Comparison of ENCODE assay signal across 3 cellular contexts in the genomic region with DNA sequence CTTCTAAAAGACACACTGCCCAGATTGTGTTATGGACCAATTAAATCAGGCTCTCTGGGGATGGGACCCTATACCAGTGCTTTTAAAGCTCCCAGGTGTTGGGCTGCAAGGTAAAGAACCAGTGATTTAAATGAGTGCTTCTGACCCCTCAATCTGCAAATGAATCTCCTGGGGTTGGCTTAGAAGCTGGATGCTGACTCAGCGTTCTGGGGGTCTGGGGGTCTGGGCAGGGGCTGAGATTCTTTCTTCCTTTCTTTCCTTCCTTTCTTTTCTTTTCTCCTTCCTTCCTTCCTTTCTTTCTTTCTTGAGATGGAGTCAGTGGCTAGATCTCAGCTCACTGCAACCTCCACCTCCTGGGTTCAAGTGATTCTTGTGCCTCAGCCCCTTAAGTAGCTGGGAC.
TF ChIP-seq lines count a peak whose summit lies in the region.

No MANE protein-coding gene starts in this region.

TF ChIP-seq in HEK293, 187 proteins besides CTCF, POLR2A, EP300 and RAD21:
- no peak for TF ChIP-seq MEIS1 (CRISPR knock-in tag; IDR thresholded peaks at IDR 0.05; ENCODE audit: borderline replicate concordance)
- TF ChIP-seq ZNF366 (tag by site-specific recombination; conservative IDR thresholded peaks at IDR 0.05), result peak; percentile 39; the same call in 1 of the 2 replicates
TF ChIP-seq in HEK293: peak in this region for 1.

TF ChIP-seq in K562, 482 proteins besides CTCF, POLR2A, EP300 and RAD21 (continues in another document):
- TF ChIP-seq C11orf30 (IDR thresholded peaks at IDR 0.05; ENCODE audit: low read depth) (peak; percentile 75), MAFK (IDR thresholded peaks at IDR 0.05; ENCODE audit: low read length) (peak; percentile 83), BCOR (IDR thresholded peaks at IDR 0.05) (no peak), KAT8 (IDR thresholded peaks at IDR 0.05; ENCODE audit: low read depth) (no peak), MAFF (IDR thresholded peaks at IDR 0.05; ENCODE audit: low read length) (peak; percentile 75), ZNF696 (CRISPR knock-in tag; conservative IDR thresholded peaks at IDR 0.05) (no peak), ZFP30 (CRISPR knock-in tag; IDR thresholded peaks at IDR 0.05; ENCODE audit: borderline replicate concordance) (no peak), ZKSCAN1 (IDR thresholded peaks at IDR 0.05; ENCODE audit: low read depth, low read length) (no peak), MCM5 (IDR thresholded peaks at IDR 0.05; ENCODE audit: low read depth) (no peak), RBM39 (optimal IDR thresholded peaks at IDR 0.05; ENCODE audit: low read depth, low read length) (no peak), BRCA1 (IDR thresholded peaks at IDR 0.05) (no peak), BRCA1 (CRISPR knock-in tag; IDR thresholded peaks at IDR 0.05) (no peak), RBM34 (IDR thresholded peaks at IDR 0.05; ENCODE audit: borderline replicate concordance, insufficient read depth, low read length) (no peak), PYGO2 (tag; IDR thresholded peaks at IDR 0.05) (no peak), MAFG (tag; conservative IDR thresholded peaks at IDR 0.05) (peak; percentile 65), TBL1XR1 (IDR thresholded peaks at IDR 0.05; ENCODE audit: low read length in 2 of 2) (no peak), PTRF (tag; IDR thresholded peaks at IDR 0.05) (no peak), CBFA2T2 (conservative IDR thresholded peaks at IDR 0.05) (no peak), ZNF316 (IDR thresholded peaks at IDR 0.05) (peak; percentile 84), ELK1 (CRISPR knock-in tag; IDR thresholded peaks at IDR 0.05) (no peak)
- TF ChIP-seq, protein P1, sequence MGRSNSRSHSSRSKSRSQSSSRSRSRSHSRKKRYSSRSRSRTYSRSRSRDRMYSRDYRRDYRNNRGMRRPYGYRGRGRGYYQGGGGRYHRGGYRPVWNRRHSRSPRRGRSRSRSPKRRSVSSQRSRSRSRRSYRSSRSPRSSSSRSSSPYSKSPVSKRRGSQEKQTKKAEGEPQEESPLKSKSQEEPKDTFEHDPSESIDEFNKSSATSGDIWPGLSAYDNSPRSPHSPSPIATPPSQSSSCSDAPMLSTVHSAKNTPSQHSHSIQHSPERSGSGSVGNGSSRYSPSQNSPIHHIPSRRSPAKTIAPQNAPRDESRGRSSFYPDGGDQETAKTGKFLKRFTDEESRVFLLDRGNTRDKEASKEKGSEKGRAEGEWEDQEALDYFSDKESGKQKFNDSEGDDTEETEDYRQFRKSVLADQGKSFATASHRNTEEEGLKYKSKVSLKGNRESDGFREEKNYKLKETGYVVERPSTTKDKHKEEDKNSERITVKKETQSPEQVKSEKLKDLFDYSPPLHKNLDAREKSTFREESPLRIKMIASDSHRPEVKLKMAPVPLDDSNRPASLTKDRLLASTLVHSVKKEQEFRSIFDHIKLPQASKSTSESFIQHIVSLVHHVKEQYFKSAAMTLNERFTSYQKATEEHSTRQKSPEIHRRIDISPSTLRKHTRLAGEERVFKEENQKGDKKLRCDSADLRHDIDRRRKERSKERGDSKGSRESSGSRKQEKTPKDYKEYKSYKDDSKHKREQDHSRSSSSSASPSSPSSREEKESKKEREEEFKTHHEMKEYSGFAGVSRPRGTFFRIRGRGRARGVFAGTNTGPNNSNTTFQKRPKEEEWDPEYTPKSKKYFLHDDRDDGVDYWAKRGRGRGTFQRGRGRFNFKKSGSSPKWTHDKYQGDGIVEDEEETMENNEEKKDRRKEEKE (IDR thresholded peaks at IDR 0.05; ENCODE audit: borderline replicate concordance in 1 of 2, control insufficient read depth in 1 of 2, low read depth in 2 of 2, low read length in 1 of 2), result no peak
- TF ChIP-seq, protein P2, sequence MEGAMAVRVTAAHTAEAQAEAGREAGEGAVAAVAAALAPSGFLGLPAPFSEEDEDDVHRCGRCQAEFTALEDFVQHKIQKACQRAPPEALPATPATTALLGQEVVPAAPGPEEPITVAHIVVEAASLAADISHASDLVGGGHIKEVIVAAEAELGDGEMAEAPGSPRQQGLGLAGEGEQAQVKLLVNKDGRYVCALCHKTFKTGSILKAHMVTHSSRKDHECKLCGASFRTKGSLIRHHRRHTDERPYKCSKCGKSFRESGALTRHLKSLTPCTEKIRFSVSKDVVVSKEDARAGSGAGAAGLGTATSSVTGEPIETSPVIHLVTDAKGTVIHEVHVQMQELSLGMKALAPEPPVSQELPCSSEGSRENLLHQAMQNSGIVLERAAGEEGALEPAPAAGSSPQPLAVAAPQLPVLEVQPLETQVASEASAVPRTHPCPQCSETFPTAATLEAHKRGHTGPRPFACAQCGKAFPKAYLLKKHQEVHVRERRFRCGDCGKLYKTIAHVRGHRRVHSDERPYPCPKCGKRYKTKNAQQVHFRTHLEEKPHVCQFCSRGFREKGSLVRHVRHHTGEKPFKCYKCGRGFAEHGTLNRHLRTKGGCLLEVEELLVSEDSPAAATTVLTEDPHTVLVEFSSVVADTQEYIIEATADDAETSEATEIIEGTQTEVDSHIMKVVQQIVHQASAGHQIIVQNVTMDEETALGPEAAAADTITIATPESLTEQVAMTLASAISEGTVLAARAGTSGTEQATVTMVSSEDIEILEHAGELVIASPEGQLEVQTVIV (CRISPR knock-in tag; IDR thresholded peaks at IDR 0.05; ENCODE audit: borderline replicate concordance), result no peak
- TF ChIP-seq, protein P3, sequence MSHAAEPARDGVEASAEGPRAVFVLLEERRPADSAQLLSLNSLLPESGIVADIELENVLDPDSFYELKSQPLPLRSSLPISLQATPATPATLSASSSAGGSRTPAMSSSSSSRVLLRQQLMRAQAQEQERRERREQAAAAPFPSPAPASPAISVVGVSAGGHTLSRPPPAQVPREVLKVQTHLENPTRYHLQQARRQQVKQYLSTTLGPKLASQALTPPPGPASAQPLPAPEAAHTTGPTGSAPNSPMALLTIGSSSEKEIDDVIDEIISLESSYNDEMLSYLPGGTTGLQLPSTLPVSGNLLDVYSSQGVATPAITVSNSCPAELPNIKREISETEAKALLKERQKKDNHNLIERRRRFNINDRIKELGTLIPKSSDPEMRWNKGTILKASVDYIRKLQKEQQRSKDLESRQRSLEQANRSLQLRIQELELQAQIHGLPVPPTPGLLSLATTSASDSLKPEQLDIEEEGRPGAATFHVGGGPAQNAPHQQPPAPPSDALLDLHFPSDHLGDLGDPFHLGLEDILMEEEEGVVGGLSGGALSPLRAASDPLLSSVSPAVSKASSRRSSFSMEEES (CRISPR knock-in tag; IDR thresholded peaks at IDR 0.05), result no peak

TF ChIP-seq in SK-N-SH treated with all-trans-retinoic acid at 6 μM for 48 hours, 23 proteins besides CTCF, POLR2A, EP300 and RAD21:
- TF ChIP-seq BACH2 (CRISPR knock-in tag; IDR thresholded peaks at IDR 0.05; ENCODE audit: borderline replicate concordance), result no peak
- TF ChIP-seq ZNF70 (CRISPR knock-in tag; IDR thresholded peaks at IDR 0.05), result no peak
- TF ChIP-seq CSDC2 (CRISPR knock-in tag; IDR thresholded peaks at IDR 0.05), result no peak
- TF ChIP-seq ZC3H10 (CRISPR knock-in tag; IDR thresholded peaks at IDR 0.05), result no peak
- TF ChIP-seq OSR1 (CRISPR knock-in tag; IDR thresholded peaks at IDR 0.05), result no peak
- no peak for TF ChIP-seq ZNF8 (CRISPR knock-in tag; IDR thresholded peaks at IDR 0.05)
- TF ChIP-seq, protein P4, sequence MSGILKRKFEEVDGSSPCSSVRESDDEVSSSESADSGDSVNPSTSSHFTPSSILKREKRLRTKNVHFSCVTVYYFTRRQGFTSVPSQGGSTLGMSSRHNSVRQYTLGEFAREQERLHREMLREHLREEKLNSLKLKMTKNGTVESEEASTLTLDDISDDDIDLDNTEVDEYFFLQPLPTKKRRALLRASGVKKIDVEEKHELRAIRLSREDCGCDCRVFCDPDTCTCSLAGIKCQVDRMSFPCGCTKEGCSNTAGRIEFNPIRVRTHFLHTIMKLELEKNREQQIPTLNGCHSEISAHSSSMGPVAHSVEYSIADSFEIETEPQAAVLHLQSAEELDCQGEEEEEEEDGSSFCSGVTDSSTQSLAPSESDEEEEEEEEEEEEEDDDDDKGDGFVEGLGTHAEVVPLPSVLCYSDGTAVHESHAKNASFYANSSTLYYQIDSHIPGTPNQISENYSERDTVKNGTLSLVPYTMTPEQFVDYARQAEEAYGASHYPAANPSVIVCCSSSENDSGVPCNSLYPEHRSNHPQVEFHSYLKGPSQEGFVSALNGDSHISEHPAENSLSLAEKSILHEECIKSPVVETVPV (CRISPR knock-in tag; IDR thresholded peaks at IDR 0.05), result no peak
- TF ChIP-seq ARNTL (CRISPR knock-in tag; IDR thresholded peaks at IDR 0.05; ENCODE audit: borderline replicate concordance, low read depth), result no peak
- no peak for TF ChIP-seq PATZ1 (CRISPR knock-in tag; IDR thresholded peaks at IDR 0.05; ENCODE audit: borderline replicate concordance)
TF ChIP-seq in SK-N-SH treated with all-trans-retinoic acid at 6 μM for 48 hours: peak in this region for 0.
